Comparison of ENCODE assay signal across 23 cellular contexts in the genomic region with DNA sequence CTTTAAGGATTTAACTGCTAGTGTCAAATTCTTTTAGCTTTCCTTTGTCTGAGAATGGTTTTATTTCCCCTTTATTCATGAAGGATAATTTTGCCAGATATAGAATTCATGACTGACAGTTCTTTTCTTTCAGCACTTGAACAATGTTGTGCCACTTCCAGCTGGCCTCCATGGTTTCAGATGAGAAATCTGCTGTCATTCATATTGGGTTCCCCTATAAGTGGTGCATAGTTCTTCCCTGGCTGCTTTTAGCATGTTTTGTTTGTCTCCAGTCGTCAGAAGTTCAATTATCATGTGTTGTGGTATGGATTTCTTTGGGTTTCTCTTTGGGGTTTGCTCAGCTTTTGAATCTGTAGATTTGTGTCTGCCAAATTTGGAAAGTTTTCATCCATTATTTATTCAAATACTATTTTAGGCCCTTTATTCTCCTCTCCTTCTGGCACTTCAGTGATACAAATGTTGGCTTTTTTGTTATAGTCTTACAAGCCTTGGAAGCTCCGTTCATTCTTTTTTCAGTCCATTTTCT.
"Had no signal": no experiment of that assay in that cellular context is flagged by ENCODE, and none has a peak within 500 bp of the region (broad histone marks: within the 10 kb centered on the region; RNA-seq: fewer than 3 reads in every experiment).

No MANE protein-coding gene starts in this region.

- H3K4me3 Mint-ChIP-seq: endodermal cell, neural crest cell had no signal

- H3K36me3 ChIP-seq: sigmoid colon, stomach, thoracic aorta, transverse colon had no signal

- H2AFZ ChIP-seq: hepatocyte had no signal

- H3K27me3 ChIP-seq: hepatocyte, sigmoid colon, stomach, transverse colon had no signal

- H3K79me2 ChIP-seq: hepatocyte had no signal

- H3K4me1 ChIP-seq: sigmoid colon, stomach, transverse colon had no signal

- H3K4me1 Mint-ChIP-seq: endodermal cell had no signal

- ATAC-seq: left cardiac atrium; left ventricle myocardium superior; naive thymus-derived CD8-positive, alpha-beta T cell had no signal

- H3K4me3 ChIP-seq: coronary artery, hepatocyte, lung, sigmoid colon, skin epidermis, stomach, thoracic aorta, transverse colon had no signal

- H3K4me2 ChIP-seq: hepatocyte had no signal

- H3K27ac ChIP-seq: coronary artery, hepatocyte, sigmoid colon, stomach, thoracic aorta, transverse colon had no signal

- DNase-seq: effector CD4-positive, alpha-beta T cell; endodermal cell; erythroblast; foreskin melanocyte; head of caudate nucleus; kidney; left cardiac atrium; left ventricle myocardium superior; naive thymus-derived CD8-positive, alpha-beta T cell; posterior cingulate gyrus; sigmoid colon; stimulated activated CD4-positive, alpha-beta T cell treated with anti-CD3 and anti-CD28 coated beads, Interleukin-2, amount 100 ng/mL, for 24 hours; stimulated activated CD4-positive, alpha-beta T cell treated with anti-CD3 and anti-CD28 coated beads, Interleukin-4, amount 100 ng/mL, for 4 hours; stimulated activated naive CD4-positive, alpha-beta T cell; stomach; substantia nigra; transverse colon had no signal

- H3K27ac Mint-ChIP-seq: endodermal cell had no signal

- H3K9me3 ChIP-seq: sigmoid colon, thoracic aorta had no signal
